In genomic region chr7:48251766-48252165, GRCh38 we compare ENCODE assay signal across 9 cellular contexts.
DNase-seq lines count a peak whose midpoint lies in the region; ATAC-seq and FAIRE-seq lines count a peak whose summit lies in the region.
"Had no signal": no experiment of that assay in that cellular context is flagged by ENCODE, and none has a peak within 500 bp of the region (broad histone marks: within the 10 kb centered on the region; RNA-seq: fewer than 3 reads in every experiment).

No MANE protein-coding gene starts in this region.

- no peak overlapping the region for H3K27ac Mint-ChIP-seq in activated naive CD4-positive, alpha-beta T cell treated with anti-CD3 and anti-CD28 coated beads, Interleukin-2, amount 50 U/mL, for 72 hours
- H3K27ac Mint-ChIP-seq in activated naive CD4-positive, alpha-beta T cell treated with anti-CD3 and anti-CD28 coated beads, Interleukin-2, amount 10 ng/mL, durations not matched to agents 7 days and 5 days = no peak overlapping the region

- CTCF ChIA-PET in activated naive CD4-positive, alpha-beta T cell treated with anti-CD3 and anti-CD28 coated beads, Interleukin-2, amount 10 ng/mL, durations not matched to agents 7 days and 5 days (lab: Charles Lee) = interaction anchor here (0.7 kb wide), 1 partner anchor 307 kb away, joined by 4 read pairs; no protein-coding TSS in a partner anchor

- peaks cover 0 to 1% of the 10 kb centered on the region in 2 donors for H3K9me3 Mint-ChIP-seq in activated naive CD4-positive, alpha-beta T cell treated with anti-CD3 and anti-CD28 coated beads, Interleukin-2, amount 50 U/mL, for 72 hours
- H3K9me3 Mint-ChIP-seq in activated naive CD4-positive, alpha-beta T cell treated with anti-CD3 and anti-CD28 coated beads, Interleukin-2, amount 10 ng/mL, durations not matched to agents 7 days and 5 days = no peaks in the 10 kb centered on the region

- no peak overlapping the region for H3K4me3 Mint-ChIP-seq in activated naive CD4-positive, alpha-beta T cell treated with anti-CD3 and anti-CD28 coated beads, Interleukin-2, amount 10 ng/mL, durations not matched to agents 7 days and 5 days

- peak in 1 of 2 donors; percentile 4 for DNase-seq in activated naive CD4-positive, alpha-beta T cell treated with anti-CD3 and anti-CD28 coated beads, Interleukin-2, amount 50 U/mL, for 72 hours (ENCODE audit: low spot score in 2 of 2)
- DNase-seq in activated naive CD4-positive, alpha-beta T cell treated with anti-CD3 and anti-CD28 coated beads, Interleukin-2, amount 10 ng/mL, durations not matched to agents 7 days and 5 days = no peak
- DNase-seq in urothelium cell line (ENCODE audit: low spot score) (peak; percentile 42), NCI-H1092 treated with DMSO at 0.1 percent for 48 hours (lab: John Stamatoyannopoulos, UW) (no peak), H7 (no peak)
- DNase-seq in effector memory CD4-positive, alpha-beta T cell = no peak
- DNase-seq: activated gamma-delta T cell treated with Interleukin-2 at 50 U/mL for 16 hours had no signal

- no peaks in the 10 kb centered on the region for H3K36me3 Mint-ChIP-seq in activated naive CD4-positive, alpha-beta T cell treated with anti-CD3 and anti-CD28 coated beads, Interleukin-2, amount 50 U/mL, for 72 hours
- H3K36me3 Mint-ChIP-seq in activated naive CD4-positive, alpha-beta T cell treated with anti-CD3 and anti-CD28 coated beads, Interleukin-2, amount 10 ng/mL, durations not matched to agents 7 days and 5 days = no peaks in the 10 kb centered on the region

- no peaks in the 10 kb centered on the region for H3K36me3 ChIP-seq in effector memory CD4-positive, alpha-beta T cell (ENCODE audit: control insufficient read depth, insufficient read depth, low read length)
- H3K36me3 ChIP-seq in H7 (replicated peaks; ENCODE audit: control insufficient read depth, insufficient read depth, low read length) = no peaks in the 10 kb centered on the region

- FAIRE-seq in urothelium cell line (lab: Jason Lieb, UNC) = no peak

- no peak overlapping the region for H3K27ac ChIP-seq in effector memory CD4-positive, alpha-beta T cell (ENCODE audit: insufficient read depth, low read length, poor library complexity, severe bottlenecking)

- no peak overlapping the region for H3K4me3 ChIP-seq in effector memory CD4-positive, alpha-beta T cell (ENCODE audit: insufficient read depth, low read depth, low read length, poor library complexity, severe bottlenecking)
- H3K4me3 ChIP-seq in H7 (ENCODE audit: insufficient read depth, low read depth, low read length) = no peak overlapping the region

- no peaks in the 10 kb centered on the region for H3K27me3 Mint-ChIP-seq in activated naive CD4-positive, alpha-beta T cell treated with anti-CD3 and anti-CD28 coated beads, Interleukin-2, amount 10 ng/mL, durations not matched to agents 7 days and 5 days

- ATAC-seq in activated naive CD4-positive, alpha-beta T cell treated with anti-CD3 and anti-CD28 coated beads, Interleukin-2, amount 50 U/mL, for 72 hours = peak; percentile 59 to 84
- ATAC-seq in HG02588 (IDR thresholded peaks at IDR 0.05; ENCODE audit: unreplicated experiment) (peak; percentile 89), HG03520 (IDR thresholded peaks at IDR 0.05; ENCODE audit: unreplicated experiment) (peak; percentile 93)

- no peaks in the 10 kb centered on the region for H3K9me3 ChIP-seq in effector memory CD4-positive, alpha-beta T cell (ENCODE audit: control insufficient read depth, low read length)

- no peaks in the 10 kb centered on the region for H3K4me1 ChIP-seq in effector memory CD4-positive, alpha-beta T cell (ENCODE audit: control insufficient read depth, insufficient read depth, low read length, poor library complexity, severe bottlenecking)

- no peaks in the 10 kb centered on the region for H3K27me3 ChIP-seq in effector memory CD4-positive, alpha-beta T cell (replicated peaks; ENCODE audit: control insufficient read depth, insufficient read depth, low read length, poor library complexity, severe bottlenecking)
- no peaks in the 10 kb centered on the region for H3K27me3 ChIP-seq in H7 (ENCODE audit: control insufficient read depth, insufficient read depth, low read length)

- H3K4me1 Mint-ChIP-seq in activated naive CD4-positive, alpha-beta T cell treated with anti-CD3 and anti-CD28 coated beads, Interleukin-2, amount 10 ng/mL, durations not matched to agents 7 days and 5 days = no peaks in the 10 kb centered on the region
